Comparison of ENCODE assay signal across 8 cellular contexts in genomic region chr12:10235761-10236631, GRCh38. TPM values are rescaled to one million over a fixed set of nuclear protein-coding genes. Genes with fewer than 3 reads are reported as not detected.
DNase-seq lines count a peak whose midpoint lies in the region; FAIRE-seq and TF ChIP-seq lines count a peak whose summit lies in the region.

No MANE protein-coding gene starts in this region.

- POLR2A ChIA-PET in CD8-positive, alpha-beta memory T cell (lab: Charles Lee) = interaction anchor here (0.6 to 1.6 kb wide), 4 partner anchors 70 to 175 kb away, joined by 3 to 4 read pairs (median 3); no protein-coding TSS in a partner anchor

- intact Hi-C loops in activated T-helper 1 cell treated with anti-CD3 and anti-CD28 coated beads, Interleukin-12 subunit alpha, Interleukin-12 subunit beta, Interleukin-2, Interleukin-4 antibody, amounts not matched to agents 30 ng/mL and 10 ng/mL and 1 ng/mL, durations not matched to agents 14 hours and 24 hours and 36 hours (cut with micrococcal nuclease) = loop anchor here (1.0 to 10.0 kb wide), 8 partner anchors 69 to 1251 kb away; partner anchors contain the start of gene STYK1

- CTCF ChIA-PET in CD8-positive, alpha-beta memory T cell (lab: Charles Lee) = interaction anchor here (0.7 to 2.7 kb wide), 47 partner anchors 8 to 514 kb away, joined by 3 to 18 read pairs (median 4); partner anchors contain the start of gene GABARAPL1

- H3K36me3 ChIP-seq in CD8-positive, alpha-beta memory T cell (ENCODE audit: insufficient read depth, low read length) = no peaks in the 10 kb centered on the region
- H3K36me3 ChIP-seq in H7 (replicated peaks; ENCODE audit: control insufficient read depth, insufficient read depth, low read length) (no peaks in the 10 kb centered on the region; the same call in 1 of the 2 replicates), Peyer's patch (no peaks in the 10 kb centered on the region), astrocyte (ENCODE audit: insufficient read depth, low read length) (no peaks in the 10 kb centered on the region)

- no peaks in the 10 kb centered on the region for H3K9me3 ChIP-seq in CD8-positive, alpha-beta memory T cell (ENCODE audit: low read length)
- H3K9me3 ChIP-seq in Peyer's patch (peaks cover 0 to 7% (median 2%) of the 10 kb centered on the region in 4 donors), astrocyte (ENCODE audit: insufficient read depth, low read depth, low read length) (peaks cover 3% of the 10 kb centered on the region)

- peaks cover 4 to 14% (median 7%) of the 10 kb centered on the region in 3 donors for H3K36me3 Mint-ChIP-seq in CD8-positive, alpha-beta memory T cell
- peaks cover 25% of the 10 kb centered on the region for H3K36me3 Mint-ChIP-seq in astrocyte (ENCODE audit: low read depth, unreplicated experiment)
- H3K36me3 Mint-ChIP-seq in activated T-helper 1 cell treated with anti-CD3 and anti-CD28 coated beads, Interleukin-12 subunit alpha, Interleukin-12 subunit beta, Interleukin-2, Interleukin-4 antibody, amounts not matched to agents 30 ng/mL and 10 ng/mL and 1 ng/mL, durations not matched to agents 14 hours and 24 hours and 36 hours (ENCODE audit: low read depth) = no peaks in the 10 kb centered on the region

- peaks cover 21 to 51% (median 45%) of the 10 kb centered on the region in 3 donors for H3K4me1 Mint-ChIP-seq in CD8-positive, alpha-beta memory T cell
- H3K4me1 Mint-ChIP-seq in astrocyte (ENCODE audit: low read depth, unreplicated experiment) = peaks cover 5% of the 10 kb centered on the region
- peaks cover 15% of the 10 kb centered on the region for H3K4me1 Mint-ChIP-seq in activated T-helper 1 cell treated with anti-CD3 and anti-CD28 coated beads, Interleukin-12 subunit alpha, Interleukin-12 subunit beta, Interleukin-2, Interleukin-4 antibody, amounts not matched to agents 30 ng/mL and 10 ng/mL and 1 ng/mL, durations not matched to agents 14 hours and 24 hours and 36 hours (ENCODE audit: low read depth)

- H4K20me1 ChIP-seq in astrocyte (ENCODE audit: insufficient read depth, low read length) = no peaks in the 10 kb centered on the region

- H3K27ac Mint-ChIP-seq in CD8-positive, alpha-beta memory T cell = peak overlapping the region in 7 of 8 donors; percentile 28 to 85 (median 71)
- no peak overlapping the region for H3K27ac Mint-ChIP-seq in astrocyte (ENCODE audit: unreplicated experiment)
- H3K27ac Mint-ChIP-seq in activated T-helper 1 cell treated with anti-CD3 and anti-CD28 coated beads, Interleukin-12 subunit alpha, Interleukin-12 subunit beta, Interleukin-2, Interleukin-4 antibody, amounts not matched to agents 30 ng/mL and 10 ng/mL and 1 ng/mL, durations not matched to agents 14 hours and 24 hours and 36 hours = no peak overlapping the region

- no peak for FAIRE-seq in astrocyte (lab: Jason Lieb, UNC)

- no peaks in the 10 kb centered on the region for H3K79me2 ChIP-seq in astrocyte (ENCODE audit: insufficient read depth, low read length)

- DNase-seq in CD8-positive, alpha-beta memory T cell = peak; percentile 12 to 63 (median 37)
- DNase-seq in H7 (peak; percentile 46), Peyer's patch (peak in 1 of 3 donors; percentile 77), astrocyte (ENCODE audit: low read depth) (no peak), hepatic stellate cell (ENCODE audit: low spot score) (peak; percentile 35), islet precursor cell (no peak)
- DNase-seq in stimulated activated CD4-positive, alpha-beta T cell treated with anti-CD3 and anti-CD28 coated beads, Interleukin-15, amount 100 ng/mL, for 24 hours = peak; percentile 41
- no peak for DNase-seq in activated T-helper 1 cell treated with anti-CD3 and anti-CD28 coated beads, Interleukin-12 subunit alpha, Interleukin-12 subunit beta, Interleukin-2, Interleukin-4 antibody, amounts not matched to agents 30 ng/mL and 10 ng/mL and 1 ng/mL, durations not matched to agents 14 hours and 24 hours and 36 hours (ENCODE audit: low spot score)

- no peak overlapping the region for H3K4me2 ChIP-seq in astrocyte (ENCODE audit: low read length)

- no peak for TF ChIP-seq POLR2A in Peyer's patch (IDR thresholded peaks at IDR 0.05)

- no peak overlapping the region for H2AFZ ChIP-seq in astrocyte (ENCODE audit: low read depth, low read length)

- no peak overlapping the region for H3K4me3 ChIP-seq in CD8-positive, alpha-beta memory T cell (ENCODE audit: low read length)
- H3K4me3 ChIP-seq in H7 (ENCODE audit: insufficient read depth, low read depth, low read length) (no peak overlapping the region), Peyer's patch (no peak overlapping the region), astrocyte (ENCODE audit: insufficient read depth, low read depth, low read length) (no peak overlapping the region)

- peaks cover 5% of the 10 kb centered on the region for H3K4me1 ChIP-seq in CD8-positive, alpha-beta memory T cell (ENCODE audit: insufficient read depth, low read length)
- H3K4me1 ChIP-seq in Peyer's patch (no peaks in the 10 kb centered on the region), astrocyte (ENCODE audit: insufficient read depth, low read length) (no peaks in the 10 kb centered on the region)

- no peaks in the 10 kb centered on the region for H3K27me3 ChIP-seq in CD8-positive, alpha-beta memory T cell (ENCODE audit: insufficient read depth, low read length, poor library complexity, severe bottlenecking)
- H3K27me3 ChIP-seq in H7 (ENCODE audit: control insufficient read depth, insufficient read depth, low read length) = no peaks in the 10 kb centered on the region
- H3K27me3 ChIP-seq in Peyer's patch = no peaks in the 10 kb centered on the region
- no peaks in the 10 kb centered on the region for H3K27me3 ChIP-seq in astrocyte (ENCODE audit: insufficient read depth, low read length)

- TF ChIP-seq CTCF in Peyer's patch (IDR thresholded peaks at IDR 0.05) = peak; percentile 70 to 94 (median 86)
- peak; percentile 86 for TF ChIP-seq CTCF in astrocyte (IDR thresholded peaks at IDR 0.05; ENCODE audit: insufficient read depth, low read depth, low read length)

- no peaks in the 10 kb centered on the region for H3K27me3 Mint-ChIP-seq in CD8-positive, alpha-beta memory T cell
- H3K27me3 Mint-ChIP-seq in astrocyte (ENCODE audit: low read depth, unreplicated experiment) = no peaks in the 10 kb centered on the region
- H3K27me3 Mint-ChIP-seq in activated T-helper 1 cell treated with anti-CD3 and anti-CD28 coated beads, Interleukin-12 subunit alpha, Interleukin-12 subunit beta, Interleukin-2, Interleukin-4 antibody, amounts not matched to agents 30 ng/mL and 10 ng/mL and 1 ng/mL, durations not matched to agents 14 hours and 24 hours and 36 hours (ENCODE audit: insufficient read depth) = peaks cover 13% of the 10 kb centered on the region

- peaks cover 6 to 20% (median 13%) of the 10 kb centered on the region in 5 donors for H3K9me3 Mint-ChIP-seq in CD8-positive, alpha-beta memory T cell
- peaks cover 14% of the 10 kb centered on the region for H3K9me3 Mint-ChIP-seq in astrocyte (ENCODE audit: unreplicated experiment)
- H3K9me3 Mint-ChIP-seq in activated T-helper 1 cell treated with anti-CD3 and anti-CD28 coated beads, Interleukin-12 subunit alpha, Interleukin-12 subunit beta, Interleukin-2, Interleukin-4 antibody, amounts not matched to agents 30 ng/mL and 10 ng/mL and 1 ng/mL, durations not matched to agents 14 hours and 24 hours and 36 hours = peaks cover 20% of the 10 kb centered on the region

- H3K9ac ChIP-seq in astrocyte (ENCODE audit: low read length) = no peak overlapping the region

- peak overlapping the region; percentile 13 to 60 (median 41) for H3K4me3 Mint-ChIP-seq in CD8-positive, alpha-beta memory T cell
- H3K4me3 Mint-ChIP-seq in astrocyte (ENCODE audit: unreplicated experiment) = no peak overlapping the region
- no peak overlapping the region for H3K4me3 Mint-ChIP-seq in activated T-helper 1 cell treated with anti-CD3 and anti-CD28 coated beads, Interleukin-12 subunit alpha, Interleukin-12 subunit beta, Interleukin-2, Interleukin-4 antibody, amounts not matched to agents 30 ng/mL and 10 ng/mL and 1 ng/mL, durations not matched to agents 14 hours and 24 hours and 36 hours

- no peak overlapping the region for H3K27ac ChIP-seq in CD8-positive, alpha-beta memory T cell (ENCODE audit: low read depth, low read length)
- no peak overlapping the region for H3K27ac ChIP-seq in Peyer's patch
- no peak overlapping the region for H3K27ac ChIP-seq in astrocyte (ENCODE audit: low read depth, low read length)

RNA-seq across cellular contexts. Expression of gene GABARAPL1, which starts 23.3 kb away (rescaled TPM):
- total RNA-seq in CD8-positive, alpha-beta memory T cell = 10 to 100 TPM; 25.0 to 26.6 TPM
- polyA plus RNA-seq in CD8-positive, alpha-beta memory T cell = 40.5 TPM
- 98.7 and 118 TPM in 2 replicates for total RNA-seq in H7 (2014; rRNA removed; shearing (Covaris generic))
- total RNA-seq in Peyer's patch (100 to 1,000 TPM in 1 of 4 donors, 10 to 100 TPM in 3; 47.4 to 138 (median 70.2) TPM), astrocyte (108 and 119 TPM in 2 replicates)
- 5.0 and 6.6 TPM in 2 replicates for total RNA-seq in activated T-helper 1 cell treated with anti-CD3 and anti-CD28 coated beads, Interleukin-12 subunit alpha, Interleukin-12 subunit beta, Interleukin-2, Interleukin-4 antibody, amounts not matched to agents 30 ng/mL and 10 ng/mL and 1 ng/mL, durations not matched to agents 14 hours and 24 hours and 36 hours

RNA-seq across cellular contexts. Expression of gene TMEM52B, which starts 57.2 kb away (rescaled TPM):
- total RNA-seq in CD8-positive, alpha-beta memory T cell = not detected
- polyA plus RNA-seq in CD8-positive, alpha-beta memory T cell = not detected
- total RNA-seq in H7 (2014; rRNA removed; shearing (Covaris generic)) = not detected in 2 replicates
- total RNA-seq in Peyer's patch = not detected
- 0.45 TPM in 1 of 2 replicates, not detected in the other for total RNA-seq in astrocyte
- total RNA-seq in activated T-helper 1 cell treated with anti-CD3 and anti-CD28 coated beads, Interleukin-12 subunit alpha, Interleukin-12 subunit beta, Interleukin-2, Interleukin-4 antibody, amounts not matched to agents 30 ng/mL and 10 ng/mL and 1 ng/mL, durations not matched to agents 14 hours and 24 hours and 36 hours = not detected in 2 replicates

Comparison
In these comparisons a context has a peak if more than half of its experiments do, and no peak if none do; other contexts are left out.
1. DNase-seq: peak in CD8-positive, alpha-beta memory T cell (5 of 5), H7 (single experiment), hepatic stellate cell (single experiment) and stimulated activated CD4-positive, alpha-beta T cell treated with anti-CD3 and anti-CD28 coated beads, Interleukin-15, amount 100 ng/mL, for 24 hours (single experiment); none in astrocyte (single experiment), islet precursor cell (single experiment) and activated T-helper 1 cell treated with anti-CD3 and anti-CD28 coated beads, Interleukin-12 subunit alpha, Interleukin-12 subunit beta, Interleukin-2, Interleukin-4 antibody, amounts not matched to agents 30 ng/mL and 10 ng/mL and 1 ng/mL, durations not matched to agents 14 hours and 24 hours and 36 hours (single experiment).
2. H3K27ac Mint-ChIP-seq: peak in CD8-positive, alpha-beta memory T cell (7 of 8); none in astrocyte (single experiment) and activated T-helper 1 cell treated with anti-CD3 and anti-CD28 coated beads, Interleukin-12 subunit alpha, Interleukin-12 subunit beta, Interleukin-2, Interleukin-4 antibody, amounts not matched to agents 30 ng/mL and 10 ng/mL and 1 ng/mL, durations not matched to agents 14 hours and 24 hours and 36 hours (single experiment).
3. H3K4me3 Mint-ChIP-seq: peak in CD8-positive, alpha-beta memory T cell (7 of 7); none in astrocyte (single experiment) and activated T-helper 1 cell treated with anti-CD3 and anti-CD28 coated beads, Interleukin-12 subunit alpha, Interleukin-12 subunit beta, Interleukin-2, Interleukin-4 antibody, amounts not matched to agents 30 ng/mL and 10 ng/mL and 1 ng/mL, durations not matched to agents 14 hours and 24 hours and 36 hours (single experiment).